In the genomic region with DNA sequence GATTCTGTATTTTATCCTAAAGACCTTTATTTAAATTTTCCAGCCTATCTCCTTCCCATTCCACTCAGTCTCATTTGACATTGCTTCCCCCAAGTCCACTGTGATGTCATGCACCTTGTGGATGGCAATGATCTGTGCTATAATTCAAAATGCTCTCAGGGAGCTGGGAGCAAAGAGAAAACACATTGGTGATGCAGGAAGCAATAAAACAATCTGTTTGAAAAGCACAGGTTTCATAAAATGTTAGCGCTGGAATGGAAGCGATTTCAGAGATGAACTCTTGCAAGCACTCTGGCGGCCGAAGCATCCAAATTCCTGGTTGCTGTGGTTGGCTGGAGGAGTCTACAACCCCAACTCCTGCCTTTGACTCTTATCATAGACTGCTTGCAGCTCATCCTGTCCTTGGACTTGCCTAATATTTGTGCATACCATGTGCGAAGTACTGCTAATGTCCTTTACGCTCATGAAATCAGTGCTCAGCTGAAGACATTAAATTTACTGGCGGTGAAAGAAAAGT, we compare ENCODE assay signal across 28 cellular contexts.
A peak's percentile ranks its signal among the peaks of the same experiment; 100 is the strongest.
DNase-seq lines count a peak whose midpoint lies in the region; ATAC-seq and TF ChIP-seq lines count a peak whose summit lies in the region.
"Had no signal": no experiment of that assay in that cellular context is flagged by ENCODE, and none has a peak within 500 bp of the region (broad histone marks: within the 10 kb centered on the region; RNA-seq: fewer than 3 reads in every experiment).

No MANE protein-coding gene starts in this region.

- H3F3A ChIP-seq in smooth muscle cell (ENCODE audit: low read depth) (peaks cover 3% of the 10 kb centered on the region), SK-N-SH (replicated peaks; ENCODE audit: insufficient read depth) (no peaks in the 10 kb centered on the region)

- peak; percentile 26 for DNase-seq in EH (ENCODE audit: low read depth)
- DNase-seq in mucosa of descending colon = peak in 1 of 3 donors; percentile 7
- DNase-seq in smooth muscle cell (lab: John Stamatoyannopoulos, UW; ENCODE audit: unreplicated experiment) = no peak
- no peak for DNase-seq in sciatic nerve (ENCODE audit: low spot score)
- DNase-seq in SK-N-SH = no peak
- DNase-seq in tibial artery = no peak
- DNase-seq in occipital lobe (lab: John Stamatoyannopoulos, UW) = no peak
- DNase-seq: BE2C; Caco-2; CD4-positive, alpha-beta T cell; DMS 273 treated with DMSO at 0.1 percent for 48 hours; DMS79 treated with DMSO at 0.1 percent for 48 hours; GM23248; H9; KBM-7; MM.1S; NCI-H1048; NCI-H1436; NCI-H187 treated with DMSO at 0.1 percent for 48 hours; NCI-H2107; NCI-H510A treated with DMSO at 0.1 percent for 48 hours; NCI-H774; NK-92 treated with Interleukin-12 subunit alpha and Interleukin-12 subunit beta, amount 100 ng/mL, for 24 hours had no signal

- TF ChIP-seq CTCF in mucosa of descending colon (IDR thresholded peaks at IDR 0.05) = no peak
- no peak for TF ChIP-seq CTCF in smooth muscle cell (IDR thresholded peaks at IDR 0.05; ENCODE audit: borderline replicate concordance, insufficient read depth, poor library complexity, severe bottlenecking)
- no peak for TF ChIP-seq CTCF in SK-N-SH (IDR thresholded peaks at IDR 0.05)
- TF ChIP-seq CTCF in tibial artery (IDR thresholded peaks at IDR 0.05) = no peak

- peak overlapping the region; percentile 88 for H3K27ac Mint-ChIP-seq in dendritic cell treated with granulocyte-macrophage colony-stimulating factor and Interleukin-4, amounts not matched to agents 40 ng/mL and 50 ng/mL, for 4 days
- H3K27ac Mint-ChIP-seq: CD4-positive, alpha-beta T cell; H9 had no signal

- ATAC-seq in mucosa of descending colon (peak; percentile 50), sciatic nerve (no peak)
- ATAC-seq: A549, GM12878, HepG2, Panc1 had no signal

- no peak for TF ChIP-seq EP300 in SK-N-SH (IDR thresholded peaks at IDR 0.05; ENCODE audit: borderline replicate concordance in 1 of 2, low read depth in 1 of 2, low read length in 1 of 2)

- H4K20me1 ChIP-seq in smooth muscle cell (ENCODE audit: low read depth) (peaks cover 6% of the 10 kb centered on the region), SK-N-SH (ENCODE audit: insufficient read depth) (no peaks in the 10 kb centered on the region)

- POLR2A ChIA-PET in SK-N-SH (lab: Yijun Ruan, JAX) = no interaction called here

- peak overlapping the region; percentile 6 for H3K4me2 ChIP-seq in smooth muscle cell
- H3K4me2 ChIP-seq in SK-N-SH = no peak overlapping the region
- H3K4me2 ChIP-seq: A549 had no signal

- H3K9me3 ChIP-seq in mucosa of descending colon (no peaks in the 10 kb centered on the region), smooth muscle cell (replicated peaks; ENCODE audit: low read depth) (no peaks in the 10 kb centered on the region), SK-N-SH (no peaks in the 10 kb centered on the region), tibial artery (no peaks in the 10 kb centered on the region)
- H3K9me3 ChIP-seq: A549, BE2C, Caco-2 had no signal

- no peaks in the 10 kb centered on the region for H3K27me3 ChIP-seq in smooth muscle cell (ENCODE audit: low read depth)
- no peaks in the 10 kb centered on the region for H3K27me3 ChIP-seq in SK-N-SH (ENCODE audit: insufficient read depth)
- H3K27me3 ChIP-seq in tibial artery = no peaks in the 10 kb centered on the region
- H3K27me3 ChIP-seq: BE2C had no signal

- TF ChIP-seq RAD21 in SK-N-SH (IDR thresholded peaks at IDR 0.05; ENCODE audit: low read length) = no peak

- no peak overlapping the region for H3K4me3 Mint-ChIP-seq in dendritic cell treated with granulocyte-macrophage colony-stimulating factor and Interleukin-4, amounts not matched to agents 40 ng/mL and 50 ng/mL, for 4 days
- H3K4me3 Mint-ChIP-seq: CD4-positive, alpha-beta T cell; H9 had no signal

- 82% methylated on average over 7 of the region's 7 CpGs for WGBS in smooth muscle cell (ENCODE audit: low lambda C conversion rate)
- over 99% methylated on average over 7 of the region's 7 CpGs for WGBS in SK-N-SH (ENCODE audit: low lambda C conversion rate)

- peaks cover 51% of the 10 kb centered on the region for H3K36me3 Mint-ChIP-seq in dendritic cell treated with granulocyte-macrophage colony-stimulating factor and Interleukin-4, amounts not matched to agents 40 ng/mL and 50 ng/mL, for 4 days (ENCODE audit: low read depth)

- H3K9me2 ChIP-seq in SK-N-SH = no peaks in the 10 kb centered on the region

- CTCF ChIA-PET in SK-N-SH (lab: Yijun Ruan, JAX) = interaction anchor here (14.0 kb wide), 1 partner anchor 73 kb away, joined by 289 read pairs; no protein-coding TSS in a partner anchor

- no peaks in the 10 kb centered on the region for H3K27me3 Mint-ChIP-seq in dendritic cell treated with granulocyte-macrophage colony-stimulating factor and Interleukin-4, amounts not matched to agents 40 ng/mL and 50 ng/mL, for 4 days
- H3K27me3 Mint-ChIP-seq: CD4-positive, alpha-beta T cell had no signal

- intact Hi-C loops in dendritic cell treated with granulocyte-macrophage colony-stimulating factor and Interleukin-4, amounts not matched to agents 40 ng/mL and 50 ng/mL, for 4 days (cut with micrococcal nuclease) = no loop called here
- intact Hi-C loops in mucosa of descending colon (cut with DNase I, micrococcal nuclease) = loop anchor here (5.0 to 10.0 kb wide), 2 partner anchors 71 to 73 kb away; no protein-coding TSS in a partner anchor
- intact Hi-C loops in sciatic nerve (cut with DNase I) = loop anchor here (5.0 kb wide), 1 partner anchor 73 kb away; no protein-coding TSS in a partner anchor
- intact Hi-C loops in tibial artery (cut with DNase I; ENCODE audit: low total_unique reads) = loop anchor here (5.0 kb wide), 1 partner anchor 68 kb away; no protein-coding TSS in a partner anchor

- H3K4me3 ChIP-seq in mucosa of descending colon (no peak overlapping the region), smooth muscle cell (no peak overlapping the region), SK-N-SH (ENCODE audit: low read depth in 2 of 2, low read length in 1 of 2) (no peak overlapping the region), tibial artery (no peak overlapping the region)
- H3K4me3 ChIP-seq: A549, GM12878, GM23248 had no signal

- no peaks in the 10 kb centered on the region for H3K9me3 Mint-ChIP-seq in dendritic cell treated with granulocyte-macrophage colony-stimulating factor and Interleukin-4, amounts not matched to agents 40 ng/mL and 50 ng/mL, for 4 days
- H3K9me3 Mint-ChIP-seq: CD4-positive, alpha-beta T cell had no signal

- H2AFZ ChIP-seq in smooth muscle cell (ENCODE audit: low read depth) (no peak overlapping the region), SK-N-SH (ENCODE audit: low read depth) (no peak overlapping the region)
- H2AFZ ChIP-seq: GM23248 had no signal

- H3K4me1 ChIP-seq in mucosa of descending colon (ENCODE audit: low read depth) = no peaks in the 10 kb centered on the region
- no peaks in the 10 kb centered on the region for H3K4me1 ChIP-seq in smooth muscle cell (ENCODE audit: low read depth)
- H3K4me1 ChIP-seq in SK-N-SH (ENCODE audit: control insufficient read depth in 1 of 2, insufficient read depth in 2 of 2, low read depth in 1 of 2, low read length in 1 of 2) = peaks cover 0 to 28% of the 10 kb centered on the region in 2 experiments; a peak in 1 of 4 replicates
- peaks cover 0 to 73% (median 51%) of the 10 kb centered on the region in 4 donors for H3K4me1 ChIP-seq in tibial artery
- H3K4me1 ChIP-seq: Caco-2 had no signal

- peaks cover 62% of the 10 kb centered on the region for H3K4me1 Mint-ChIP-seq in dendritic cell treated with granulocyte-macrophage colony-stimulating factor and Interleukin-4, amounts not matched to agents 40 ng/mL and 50 ng/mL, for 4 days (ENCODE audit: low read depth)

- H3K27ac ChIP-seq in smooth muscle cell (ENCODE audit: low read depth) (no peak overlapping the region), SK-N-SH (ENCODE audit: low read depth in 2 of 2, low read length in 1 of 2) (no peak overlapping the region), tibial artery (peak overlapping the region in 1 of 2 donors; percentile 18)
- H3K27ac ChIP-seq: A549, GM23248 had no signal

- no peaks in the 10 kb centered on the region for H3K36me3 ChIP-seq in mucosa of descending colon (ENCODE audit: low read depth)
- H3K36me3 ChIP-seq in smooth muscle cell (ENCODE audit: low read depth) = no peaks in the 10 kb centered on the region
- peaks cover 0 to 16% of the 10 kb centered on the region in 2 experiments for H3K36me3 ChIP-seq in SK-N-SH (replicated peaks in 1 of 2; ENCODE audit: control insufficient read depth in 1 of 2, insufficient read depth in 2 of 2, low read length in 1 of 2)
- H3K36me3 ChIP-seq in tibial artery = no peaks in the 10 kb centered on the region
- H3K36me3 ChIP-seq: BE2C had no signal

- H3K9ac ChIP-seq in smooth muscle cell (ENCODE audit: low read depth) (no peak overlapping the region), SK-N-SH (no peak overlapping the region)
- H3K9ac ChIP-seq: GM23248 had no signal

- H3K79me2 ChIP-seq in smooth muscle cell (ENCODE audit: low read depth) = peaks cover 6% of the 10 kb centered on the region
- H3K79me2 ChIP-seq in SK-N-SH (ENCODE audit: insufficient read depth) = no peaks in the 10 kb centered on the region

TF ChIP-seq in SK-N-SH, 30 proteins besides CTCF, POLR2A, EP300 and RAD21:
- TF ChIP-seq, protein P1, sequence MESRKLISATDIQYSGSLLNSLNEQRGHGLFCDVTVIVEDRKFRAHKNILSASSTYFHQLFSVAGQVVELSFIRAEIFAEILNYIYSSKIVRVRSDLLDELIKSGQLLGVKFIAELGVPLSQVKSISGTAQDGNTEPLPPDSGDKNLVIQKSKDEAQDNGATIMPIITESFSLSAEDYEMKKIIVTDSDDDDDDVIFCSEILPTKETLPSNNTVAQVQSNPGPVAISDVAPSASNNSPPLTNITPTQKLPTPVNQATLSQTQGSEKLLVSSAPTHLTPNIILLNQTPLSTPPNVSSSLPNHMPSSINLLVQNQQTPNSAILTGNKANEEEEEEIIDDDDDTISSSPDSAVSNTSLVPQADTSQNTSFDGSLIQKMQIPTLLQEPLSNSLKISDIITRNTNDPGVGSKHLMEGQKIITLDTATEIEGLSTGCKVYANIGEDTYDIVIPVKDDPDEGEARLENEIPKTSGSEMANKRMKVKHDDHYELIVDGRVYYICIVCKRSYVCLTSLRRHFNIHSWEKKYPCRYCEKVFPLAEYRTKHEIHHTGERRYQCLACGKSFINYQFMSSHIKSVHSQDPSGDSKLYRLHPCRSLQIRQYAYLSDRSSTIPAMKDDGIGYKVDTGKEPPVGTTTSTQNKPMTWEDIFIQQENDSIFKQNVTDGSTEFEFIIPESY (IDR thresholded peaks at IDR 0.05; ENCODE audit: borderline replicate concordance, low read depth) = no peak
